17 cellular contexts compared by ENCODE assay signal in genomic region chr2:221075203-221075602, GRCh38.
DNase-seq lines count a peak whose midpoint lies in the region; ATAC-seq, FAIRE-seq and TF ChIP-seq lines count a peak whose summit lies in the region.
"Had no signal": no experiment of that assay in that cellular context is flagged by ENCODE, and none has a peak within 500 bp of the region (broad histone marks: within the 10 kb centered on the region; RNA-seq: fewer than 3 reads in every experiment).

No MANE protein-coding gene starts in this region.

- H3K9ac ChIP-seq in IMR-90 (ENCODE audit: low read depth, low read length) (peak overlapping the region; percentile 53; the same call in 1 of the 2 replicates), endothelial cell of umbilical vein (replicated peaks; ENCODE audit: extremely low read depth, insufficient read depth, low read length) (no peak overlapping the region), SK-N-SH (no peak overlapping the region)
- H3K9ac ChIP-seq: BLaER1 treated with 17β-estradiol and CSF1 and Interleukin-3, amounts not matched to agents 10 nM and 100 nM had no signal

- no peak overlapping the region for H3K4ac ChIP-seq in IMR-90 (ENCODE audit: low read depth, low read length)

- no peak overlapping the region for H2AK5ac ChIP-seq in IMR-90 (ENCODE audit: low read depth, low read length)

- H3K9me3 ChIP-seq in IMR-90 (ENCODE audit: control insufficient read depth, insufficient read depth, low read length) (peaks cover 10% of the 10 kb centered on the region), endothelial cell of umbilical vein (replicated peaks; ENCODE audit: control insufficient read depth, insufficient read depth, low read length) (no peaks in the 10 kb centered on the region), SK-N-SH (no peaks in the 10 kb centered on the region)
- H3K9me3 ChIP-seq: gastrocnemius medialis had no signal

- TF ChIP-seq CTCF in IMR-90 (conservative IDR thresholded peaks at IDR 0.05; ENCODE audit: low read depth, low read length) = no peak
- TF ChIP-seq CTCF in endothelial cell of umbilical vein (IDR thresholded peaks at IDR 0.05; ENCODE audit: extremely low read depth in 1 of 2, insufficient read depth in 1 of 2, low read depth in 1 of 2, low read length in 2 of 2) = no peak
- TF ChIP-seq CTCF in SK-N-SH (IDR thresholded peaks at IDR 0.05) = no peak

- peak overlapping the region; percentile 83 for H2BK20ac ChIP-seq in IMR-90 (ENCODE audit: low read depth, low read length)

- H3K79me2 ChIP-seq in endothelial cell of umbilical vein (ENCODE audit: control insufficient read depth, insufficient read depth, low read length) = no peaks in the 10 kb centered on the region
- no peaks in the 10 kb centered on the region for H3K79me2 ChIP-seq in SK-N-SH (ENCODE audit: insufficient read depth)

- H2AK9ac ChIP-seq in IMR-90 (replicated peaks; ENCODE audit: low read depth, low read length, poor library complexity) = no peak overlapping the region

- H2BK5ac ChIP-seq in IMR-90 (ENCODE audit: low read depth, low read length, poor library complexity, severe bottlenecking) = peak overlapping the region; percentile 80

- no peak overlapping the region for H2BK15ac ChIP-seq in IMR-90 (ENCODE audit: low read depth, low read length)

- CTCF ChIA-PET in IMR-90 (lab: Yijun Ruan, JAX) (no interaction called here), endothelial cell of umbilical vein (lab: Charles Lee) (no interaction called here), SK-N-SH (lab: Yijun Ruan, JAX) (no interaction called here)

- H3K27ac ChIP-seq in IMR-90 (ENCODE audit: insufficient read depth, low read length) (peak overlapping the region; percentile 69; the same call in 1 of the 2 replicates), endothelial cell of umbilical vein (ENCODE audit: insufficient read depth, low read depth, low read length) (no peak overlapping the region), SK-N-SH (ENCODE audit: low read depth in 2 of 2, low read length in 1 of 2) (no peak overlapping the region)
- H3K27ac ChIP-seq: BLaER1 treated with 17β-estradiol and CSF1 and Interleukin-3, amounts not matched to agents 10 nM and 100 nM; gastrocnemius medialis; SK-N-MC; VCaP had no signal

- no peak overlapping the region for H4K91ac ChIP-seq in IMR-90 (ENCODE audit: insufficient read depth, low read depth, low read length)

- DNase-seq in AG20443 (ENCODE audit: low spot score) (peak; percentile 54), IMR-90 (peak; percentile 92), endothelial cell of umbilical vein (ENCODE audit: low read depth, low spot score) (peak; percentile 64), renal cortical epithelial cell (ENCODE audit: low read depth) (peak; percentile 59), SK-N-SH (no peak), RKO (ENCODE audit: low spot score) (no peak)
- no peak for DNase-seq in activated effector memory CD4-positive, alpha-beta T cell treated with Interleukin-2 at 50 U/mL for 16 hours
- DNase-seq in stimulated activated CD8-positive, alpha-beta memory T cell treated with anti-CD3 and anti-CD28 coated beads, Interleukin-4, amount 100 ng/mL, for 48 hours = no peak
- DNase-seq: activated CD8-positive, alpha-beta T cell treated with anti-CD3 and anti-CD28 coated beads for 36 hours; aorta; effector CD8-positive, alpha-beta T cell; gastrocnemius medialis; mammary epithelial cell; stimulated activated naive CD4-positive, alpha-beta T cell treated with Interleukin-2 at 50 U/mL for 16 hours had no signal

- dilution Hi-C loops in IMR-90 (cut with HindIII; ENCODE audit: low sequenced_read_pairs, unreplicated experiment) = no loop called here
- dilution Hi-C loops in endothelial cell of umbilical vein (cut with MboI; ENCODE audit: extremely low pct_ligation_motif_present, low sequenced_read_pairs) = no loop called here

- WGBS in IMR-90 (ENCODE audit: extremely low coverage in 2 of 2, insufficient read length in 1 of 2), 2 experiments = no CpG with 5 or more reads among the region's 3 CpGs
- WGBS in SK-N-SH (ENCODE audit: low lambda C conversion rate) = 2% methylated on average over 3 of the region's 3 CpGs

- H4K8ac ChIP-seq in IMR-90 (ENCODE audit: low read depth in 2 of 2, low read length in 2 of 2) = no peak overlapping the region

- H3K4me1 ChIP-seq in IMR-90 (ENCODE audit: control insufficient read depth, insufficient read depth, low read length) (peaks cover 6% of the 10 kb centered on the region; the same call in 1 of the 2 replicates), endothelial cell of umbilical vein (ENCODE audit: control insufficient read depth, extremely low read depth, insufficient read depth, low read length) (peaks cover 3% of the 10 kb centered on the region), SK-N-SH (ENCODE audit: control insufficient read depth in 1 of 2, insufficient read depth in 2 of 2, low read depth in 1 of 2, low read length in 1 of 2) (no peaks in the 10 kb centered on the region)
- H3K4me1 ChIP-seq: BLaER1 treated with 17β-estradiol and CSF1 and Interleukin-3, amounts not matched to agents 10 nM and 100 nM; gastrocnemius medialis had no signal

- no peak for TF ChIP-seq RAD21 in IMR-90 (IDR thresholded peaks at IDR 0.05; ENCODE audit: low read length)
- no peak for TF ChIP-seq RAD21 in SK-N-SH (IDR thresholded peaks at IDR 0.05; ENCODE audit: low read length)

- in situ Hi-C loops in IMR-90 (cut with MboI; ENCODE audit: low sequenced_read_pairs) = no loop called here

- no peaks in the 10 kb centered on the region for H4K20me1 ChIP-seq in IMR-90 (ENCODE audit: insufficient read depth, low read length)
- no peaks in the 10 kb centered on the region for H4K20me1 ChIP-seq in endothelial cell of umbilical vein (replicated peaks; ENCODE audit: control insufficient read depth, extremely low read depth, insufficient read depth, low read length)
- no peaks in the 10 kb centered on the region for H4K20me1 ChIP-seq in SK-N-SH (ENCODE audit: insufficient read depth)
- H4K20me1 ChIP-seq: BLaER1 treated with 17β-estradiol and CSF1 and Interleukin-3, amounts not matched to agents 10 nM and 100 nM had no signal

- TF ChIP-seq EP300 in SK-N-SH (IDR thresholded peaks at IDR 0.05; ENCODE audit: borderline replicate concordance in 1 of 2, low read depth in 1 of 2, low read length in 1 of 2) = no peak

- POLR2A ChIA-PET in IMR-90 (lab: Charles Lee; ENCODE audit: unreplicated experiment) = no interaction called here
- POLR2A ChIA-PET in endothelial cell of umbilical vein (lab: Charles Lee) = no interaction called here
- POLR2A ChIA-PET in SK-N-SH (lab: Yijun Ruan, JAX) = no interaction called here

- H3K56ac ChIP-seq in IMR-90 (ENCODE audit: extremely low read depth, insufficient read depth, low read length) = peak overlapping the region; percentile 4; the same call in 1 of the 2 replicates

- intact Hi-C loops in IMR-90 (cut with micrococcal nuclease) = loop anchor here (1.0 to 10.0 kb wide), 3 partner anchors 60 to 500 kb away; partner anchors contain the start of gene EPHA4
- intact Hi-C loops in endothelial cell of umbilical vein (cut with micrococcal nuclease) = no loop called here

- no peak overlapping the region for H3K18ac ChIP-seq in IMR-90 (ENCODE audit: low read depth, low read length)

- H3K9me1 ChIP-seq in IMR-90 (ENCODE audit: insufficient read depth, low read length) (peaks cover 6% of the 10 kb centered on the region; the same call in 1 of the 2 replicates), endothelial cell of umbilical vein (replicated peaks; ENCODE audit: control insufficient read depth, extremely low read depth, insufficient read depth, low read length) (no peaks in the 10 kb centered on the region)

- BruUV-seq in IMR-90 (replicated peaks; lab: Mats Ljungman, UMichigan) (no TSS peak), endothelial cell of umbilical vein (replicated peaks; lab: Mats Ljungman, UMichigan) (no TSS peak)

- no peaks in the 10 kb centered on the region for H3F3A ChIP-seq in SK-N-SH (replicated peaks; ENCODE audit: insufficient read depth)

- FAIRE-seq in endothelial cell of umbilical vein (lab: Jason Lieb, UNC) = no peak

- H3K14ac ChIP-seq in IMR-90 (replicated peaks; ENCODE audit: low read depth, low read length) = peak overlapping the region; percentile 71

- no peak overlapping the region; the same call in 1 of the 2 replicates for H4K5ac ChIP-seq in IMR-90 (ENCODE audit: low read depth, low read length)

- H2AFZ ChIP-seq in IMR-90 (replicated peaks; ENCODE audit: low read length, poor library complexity) = no peak overlapping the region
- no peak overlapping the region for H2AFZ ChIP-seq in endothelial cell of umbilical vein (ENCODE audit: low read depth, low read length)
- no peak overlapping the region for H2AFZ ChIP-seq in SK-N-SH (ENCODE audit: low read depth)

- H3K9me2 ChIP-seq in SK-N-SH = no peaks in the 10 kb centered on the region

- TF ChIP-seq POLR2A in IMR-90 (IDR thresholded peaks at IDR 0.05; ENCODE audit: low read depth, low read length) (no peak), endothelial cell of umbilical vein (IDR thresholded peaks at IDR 0.05; ENCODE audit: low read depth, low read length) (no peak)

- no peak overlapping the region for H3K4me3 ChIP-seq in IMR-90 (ENCODE audit: insufficient read depth, low read depth, low read length)
- H3K4me3 ChIP-seq in endothelial cell of umbilical vein (replicated peaks in 1 of 3; ENCODE audit: insufficient read depth in 1 of 3, low read depth in 1 of 3, low read length in 3 of 3) = no peak overlapping the region
- H3K4me3 ChIP-seq in SK-N-SH (ENCODE audit: low read depth in 2 of 2, low read length in 1 of 2) = no peak overlapping the region
- H3K4me3 ChIP-seq: BLaER1 treated with 17β-estradiol and CSF1 and Interleukin-3, amounts not matched to agents 10 nM and 100 nM; gastrocnemius medialis; SK-N-MC had no signal

- peak; percentile 87 for ATAC-seq in IMR-90 (ENCODE audit: low read depth)
- ATAC-seq: activated CD8-positive, alpha-beta T cell treated with anti-CD3 and anti-CD28 coated beads for 36 hours; gastrocnemius medialis had no signal

- no peak overlapping the region for H3K23ac ChIP-seq in IMR-90 (ENCODE audit: low read depth, low read length)

- H3K36me3 ChIP-seq in IMR-90 (ENCODE audit: control insufficient read depth, insufficient read depth, low read length) (no peaks in the 10 kb centered on the region), endothelial cell of umbilical vein (ENCODE audit: control insufficient read depth in 2 of 2, extremely low read depth in 1 of 2, insufficient read depth in 2 of 2, low read length in 2 of 2) (no peaks in the 10 kb centered on the region), SK-N-SH (replicated peaks in 1 of 2; ENCODE audit: control insufficient read depth in 1 of 2, insufficient read depth in 2 of 2, low read length in 1 of 2) (no peaks in the 10 kb centered on the region)
- H3K36me3 ChIP-seq: BLaER1 treated with 17β-estradiol and CSF1 and Interleukin-3, amounts not matched to agents 10 nM and 100 nM; gastrocnemius medialis had no signal

- H3K79me1 ChIP-seq in IMR-90 (ENCODE audit: low read depth in 1 of 2, low read length in 2 of 2) = no peaks in the 10 kb centered on the region

- H3K27me3 ChIP-seq in IMR-90 (ENCODE audit: control insufficient read depth, insufficient read depth, low read length) (no peaks in the 10 kb centered on the region), endothelial cell of umbilical vein (ENCODE audit: control insufficient read depth in 2 of 2, insufficient read depth in 2 of 2, low read length in 2 of 2) (no peaks in the 10 kb centered on the region), SK-N-SH (ENCODE audit: insufficient read depth) (no peaks in the 10 kb centered on the region)
- H3K27me3 ChIP-seq: BLaER1 treated with 17β-estradiol and CSF1 and Interleukin-3, amounts not matched to agents 10 nM and 100 nM; gastrocnemius medialis had no signal

- H2BK120ac ChIP-seq in IMR-90 (ENCODE audit: low read depth, low read length) = peak overlapping the region; percentile 73

- H3K4me2 ChIP-seq in IMR-90 (ENCODE audit: low read depth, low read length) (peak overlapping the region; percentile 74; the same call in 1 of the 2 replicates), endothelial cell of umbilical vein (ENCODE audit: insufficient read depth, low read length) (no peak overlapping the region), SK-N-SH (no peak overlapping the region)
- H3K4me2 ChIP-seq: BLaER1 treated with 17β-estradiol and CSF1 and Interleukin-3, amounts not matched to agents 10 nM and 100 nM had no signal

Comparison
In these comparisons a context has a peak if more than half of its experiments do, and no peak if none do; other contexts are left out.
1. DNase-seq: peak in AG20443 (single experiment), IMR-90 (single experiment), endothelial cell of umbilical vein (single experiment) and renal cortical epithelial cell (single experiment); none in SK-N-SH (single experiment), RKO (single experiment), activated effector memory CD4-positive, alpha-beta T cell treated with Interleukin-2 at 50 U/mL for 16 hours (single experiment) and stimulated activated CD8-positive, alpha-beta memory T cell treated with anti-CD3 and anti-CD28 coated beads, Interleukin-4, amount 100 ng/mL, for 48 hours (single experiment).